Comparison of ENCODE assay signal across 12 cellular contexts in the genomic region with DNA sequence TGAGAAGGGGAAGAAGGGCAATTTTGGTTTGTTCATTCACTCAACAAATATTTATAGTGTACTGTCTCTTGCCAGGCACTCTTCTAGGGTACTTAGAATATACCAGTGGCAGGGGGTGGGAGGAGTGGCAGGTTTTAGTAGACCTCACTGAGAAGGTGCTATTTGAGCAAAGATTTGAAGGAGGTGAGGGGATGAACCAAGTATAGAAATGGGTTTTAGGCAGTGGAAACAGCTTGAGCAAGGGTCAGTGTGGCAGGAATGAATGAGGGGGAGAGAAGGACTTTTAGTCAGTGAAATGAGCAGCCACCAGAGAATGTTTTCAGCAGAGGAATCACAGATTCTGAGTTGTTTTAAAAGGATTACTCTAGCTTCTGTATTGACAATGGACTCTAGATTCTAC. TPM values are rescaled to one million over a fixed set of nuclear protein-coding genes. Genes with fewer than 3 reads are reported as not detected.
DNase-seq lines count a peak whose midpoint lies in the region; ATAC-seq and TF ChIP-seq lines count a peak whose summit lies in the region.
"Had no signal": no experiment of that assay in that cellular context is flagged by ENCODE, and none has a peak within 500 bp of the region (broad histone marks: within the 10 kb centered on the region; RNA-seq: fewer than 3 reads in every experiment).

No MANE protein-coding gene starts in this region.

- H3K4me3 Mint-ChIP-seq in Calu3 (ENCODE audit: low read depth, unreplicated experiment): peak overlapping the region; percentile 11
- peak overlapping the region; percentile 95 for H3K4me3 Mint-ChIP-seq in activated T-helper 17 cell treated with anti-CD3 and anti-CD28 coated beads, Interleukin-2, amount 50 U/mL, for 72 hours
- H3K4me3 Mint-ChIP-seq in nephron: peak overlapping the region; percentile 70 to 81 (median 70)

- peaks cover 20% of the 10 kb centered on the region for H3K4me1 ChIP-seq in KMS-11 (ENCODE audit: low read depth, poor library complexity, severe bottlenecking)

- H3K36me3 ChIP-seq in KMS-11 (ENCODE audit: insufficient read depth): peaks cover 3% of the 10 kb centered on the region; the same call in 1 of the 2 replicates

- H3K79me2 ChIP-seq in KMS-11 (ENCODE audit: insufficient read depth, low read depth): peaks cover 19% of the 10 kb centered on the region

- no peak for TF ChIP-seq CTCF in Calu3 (IDR thresholded peaks at IDR 0.05; ENCODE audit: unreplicated experiment)
- TF ChIP-seq CTCF in KMS-11 (conservative IDR thresholded peaks at IDR 0.05; ENCODE audit: low read depth, low read length): no peak
- TF ChIP-seq CTCF in nephron (IDR thresholded peaks at IDR 0.05; ENCODE audit: unreplicated experiment in 3 of 3): no peak

- H3K9ac ChIP-seq in KMS-11: no peak overlapping the region

- no peak overlapping the region for H3K4me3 ChIP-seq in KMS-11 (IDR thresholded peaks at IDR 0.05; ENCODE audit: insufficient read depth, low read depth, low read length)

- peak overlapping the region; percentile 80; the same call in 1 of the 2 replicates for H3K4me2 ChIP-seq in KMS-11

- peaks cover 16% of the 10 kb centered on the region for H3K4me1 Mint-ChIP-seq in Calu3 (ENCODE audit: low read depth, unreplicated experiment)
- H3K4me1 Mint-ChIP-seq in activated T-helper 17 cell treated with anti-CD3 and anti-CD28 coated beads, Interleukin-2, amount 50 U/mL, for 72 hours: peaks cover 22% of the 10 kb centered on the region
- peaks cover 17% of the 10 kb centered on the region for H3K4me1 Mint-ChIP-seq in nephron

- intact Hi-C loops in Calu3 (cut with micrococcal nuclease; ENCODE audit: unreplicated experiment): no loop called here

- H3K27ac ChIP-seq in KMS-11: no peak overlapping the region

- ATAC-seq in activated T-helper 17 cell treated with anti-CD3 and anti-CD28 coated beads, Interleukin-2, amount 50 U/mL, for 72 hours (replicated peaks): no peak
- ATAC-seq: HCT116 had no signal

- BruUV-seq in Calu3 (replicated peaks; lab: Mats Ljungman, UMichigan): no TSS peak

- no peaks in the 10 kb centered on the region for H3K27me3 Mint-ChIP-seq in Calu3 (ENCODE audit: unreplicated experiment)
- no peaks in the 10 kb centered on the region for H3K27me3 Mint-ChIP-seq in activated T-helper 17 cell treated with anti-CD3 and anti-CD28 coated beads, Interleukin-2, amount 50 U/mL, for 72 hours
- no peaks in the 10 kb centered on the region for H3K27me3 Mint-ChIP-seq in nephron (ENCODE audit: low read depth)

- H3K27ac Mint-ChIP-seq in Calu3 (ENCODE audit: unreplicated experiment) (no peak overlapping the region), nephron (peak overlapping the region in 1 of 3 experiments; percentile 19)
- H3K27ac Mint-ChIP-seq in activated T-helper 17 cell treated with anti-CD3 and anti-CD28 coated beads, Interleukin-2, amount 50 U/mL, for 72 hours: peak overlapping the region; percentile 58

- no peaks in the 10 kb centered on the region for H3K27me3 ChIP-seq in KMS-11 (ENCODE audit: insufficient read depth, low read depth)

- no peak overlapping the region for H2AFZ ChIP-seq in KMS-11 (ENCODE audit: low read depth)

- H3K36me3 Mint-ChIP-seq in Calu3 (ENCODE audit: insufficient read depth, unreplicated experiment): peaks cover 38% of the 10 kb centered on the region
- peaks cover 75% of the 10 kb centered on the region for H3K36me3 Mint-ChIP-seq in activated T-helper 17 cell treated with anti-CD3 and anti-CD28 coated beads, Interleukin-2, amount 50 U/mL, for 72 hours (ENCODE audit: low read depth)
- H3K36me3 Mint-ChIP-seq in nephron (ENCODE audit: low read depth): peaks cover 15% of the 10 kb centered on the region

- H3K9me3 Mint-ChIP-seq in Calu3 (ENCODE audit: low read depth, unreplicated experiment) (no peaks in the 10 kb centered on the region), nephron (no peaks in the 10 kb centered on the region)
- no peaks in the 10 kb centered on the region for H3K9me3 Mint-ChIP-seq in activated T-helper 17 cell treated with anti-CD3 and anti-CD28 coated beads, Interleukin-2, amount 50 U/mL, for 72 hours

- no peaks in the 10 kb centered on the region for H4K20me1 ChIP-seq in KMS-11 (ENCODE audit: insufficient read depth)

- DNase-seq in Calu3 (no peak), GM19238 (ENCODE audit: insufficient read length, low spot score) (no peak), NCI-H2196 (lab: John Stamatoyannopoulos, UW; ENCODE audit: unreplicated experiment) (no peak), UCSD-AML1 (lab: John Stamatoyannopoulos, UW; ENCODE audit: unreplicated experiment) (no peak)
- DNase-seq: amniotic stem cell, DMS79, NCI-H187, NCI-H748 treated with DMSO at 0.1 percent for 48 hours had no signal

- CTCF ChIA-PET in Calu3 (lab: Charles Lee): no interaction called here

RNA-seq across cellular contexts. Expression of a gene that starts 2.3 kb away (rescaled TPM):
- total RNA-seq in Calu3 (2022): 35.3 and 39.7 TPM in 2 replicates
- 10 to 100 TPM; 58.0 to 62.9 TPM for total RNA-seq in activated T-helper 17 cell treated with anti-CD3 and anti-CD28 coated beads, Interleukin-2, amount 50 U/mL, for 72 hours

RNA-seq across cellular contexts. Expression of a gene that starts 13.3 kb away (rescaled TPM):
- total RNA-seq in Calu3 (2022): 0.26 and 0.56 TPM in 2 replicates
- total RNA-seq in activated T-helper 17 cell treated with anti-CD3 and anti-CD28 coated beads, Interleukin-2, amount 50 U/mL, for 72 hours: 1 to 10 TPM; 2.8 to 4.8 TPM

RNA-seq across cellular contexts. Expression of a gene that starts 24.8 kb away (rescaled TPM):
- total RNA-seq in Calu3 (2022): 771 and 835 TPM in 2 replicates
- 1,000 to 10,000 TPM in 1 of 2 donors, 100 to 1,000 TPM in 1; 869 to 1,019 TPM for total RNA-seq in activated T-helper 17 cell treated with anti-CD3 and anti-CD28 coated beads, Interleukin-2, amount 50 U/mL, for 72 hours

Comparison
In these comparisons a context has a peak if more than half of its experiments do, and no peak if none do; other contexts are left out.
1. H3K4me3 Mint-ChIP-seq: peak in every context shown above with its lines; median percentile 95 in activated T-helper 17 cell treated with anti-CD3 and anti-CD28 coated beads, Interleukin-2, amount 50 U/mL, for 72 hours; 70 in nephron; 11 in Calu3.